Comparison of ENCODE assay signal across 1 cellular context in the genomic region with DNA sequence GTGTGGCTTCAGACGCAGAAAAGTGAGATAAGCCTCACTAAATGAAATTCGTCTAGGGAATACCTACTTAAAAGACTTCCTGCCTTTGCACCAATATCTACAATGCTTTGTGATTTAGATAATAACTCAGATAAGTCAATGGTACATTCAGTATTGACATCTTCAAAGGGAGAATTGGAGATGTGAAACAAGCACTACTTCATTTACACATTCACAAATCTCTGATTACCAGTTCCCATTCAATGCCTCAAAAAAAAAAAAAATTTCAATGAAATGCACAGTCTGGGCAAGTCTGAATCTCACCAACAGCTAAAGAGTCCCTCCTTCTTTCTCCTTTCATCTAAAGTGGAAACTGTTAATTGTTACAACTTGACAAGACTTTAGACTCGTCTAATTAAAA.
TF ChIP-seq lines count a peak whose summit lies in the region.

No MANE protein-coding gene starts in this region.

TF ChIP-seq in GM23338, 12 proteins besides CTCF, POLR2A, EP300 and RAD21 (continued from another document):
- TF ChIP-seq, protein P1, sequence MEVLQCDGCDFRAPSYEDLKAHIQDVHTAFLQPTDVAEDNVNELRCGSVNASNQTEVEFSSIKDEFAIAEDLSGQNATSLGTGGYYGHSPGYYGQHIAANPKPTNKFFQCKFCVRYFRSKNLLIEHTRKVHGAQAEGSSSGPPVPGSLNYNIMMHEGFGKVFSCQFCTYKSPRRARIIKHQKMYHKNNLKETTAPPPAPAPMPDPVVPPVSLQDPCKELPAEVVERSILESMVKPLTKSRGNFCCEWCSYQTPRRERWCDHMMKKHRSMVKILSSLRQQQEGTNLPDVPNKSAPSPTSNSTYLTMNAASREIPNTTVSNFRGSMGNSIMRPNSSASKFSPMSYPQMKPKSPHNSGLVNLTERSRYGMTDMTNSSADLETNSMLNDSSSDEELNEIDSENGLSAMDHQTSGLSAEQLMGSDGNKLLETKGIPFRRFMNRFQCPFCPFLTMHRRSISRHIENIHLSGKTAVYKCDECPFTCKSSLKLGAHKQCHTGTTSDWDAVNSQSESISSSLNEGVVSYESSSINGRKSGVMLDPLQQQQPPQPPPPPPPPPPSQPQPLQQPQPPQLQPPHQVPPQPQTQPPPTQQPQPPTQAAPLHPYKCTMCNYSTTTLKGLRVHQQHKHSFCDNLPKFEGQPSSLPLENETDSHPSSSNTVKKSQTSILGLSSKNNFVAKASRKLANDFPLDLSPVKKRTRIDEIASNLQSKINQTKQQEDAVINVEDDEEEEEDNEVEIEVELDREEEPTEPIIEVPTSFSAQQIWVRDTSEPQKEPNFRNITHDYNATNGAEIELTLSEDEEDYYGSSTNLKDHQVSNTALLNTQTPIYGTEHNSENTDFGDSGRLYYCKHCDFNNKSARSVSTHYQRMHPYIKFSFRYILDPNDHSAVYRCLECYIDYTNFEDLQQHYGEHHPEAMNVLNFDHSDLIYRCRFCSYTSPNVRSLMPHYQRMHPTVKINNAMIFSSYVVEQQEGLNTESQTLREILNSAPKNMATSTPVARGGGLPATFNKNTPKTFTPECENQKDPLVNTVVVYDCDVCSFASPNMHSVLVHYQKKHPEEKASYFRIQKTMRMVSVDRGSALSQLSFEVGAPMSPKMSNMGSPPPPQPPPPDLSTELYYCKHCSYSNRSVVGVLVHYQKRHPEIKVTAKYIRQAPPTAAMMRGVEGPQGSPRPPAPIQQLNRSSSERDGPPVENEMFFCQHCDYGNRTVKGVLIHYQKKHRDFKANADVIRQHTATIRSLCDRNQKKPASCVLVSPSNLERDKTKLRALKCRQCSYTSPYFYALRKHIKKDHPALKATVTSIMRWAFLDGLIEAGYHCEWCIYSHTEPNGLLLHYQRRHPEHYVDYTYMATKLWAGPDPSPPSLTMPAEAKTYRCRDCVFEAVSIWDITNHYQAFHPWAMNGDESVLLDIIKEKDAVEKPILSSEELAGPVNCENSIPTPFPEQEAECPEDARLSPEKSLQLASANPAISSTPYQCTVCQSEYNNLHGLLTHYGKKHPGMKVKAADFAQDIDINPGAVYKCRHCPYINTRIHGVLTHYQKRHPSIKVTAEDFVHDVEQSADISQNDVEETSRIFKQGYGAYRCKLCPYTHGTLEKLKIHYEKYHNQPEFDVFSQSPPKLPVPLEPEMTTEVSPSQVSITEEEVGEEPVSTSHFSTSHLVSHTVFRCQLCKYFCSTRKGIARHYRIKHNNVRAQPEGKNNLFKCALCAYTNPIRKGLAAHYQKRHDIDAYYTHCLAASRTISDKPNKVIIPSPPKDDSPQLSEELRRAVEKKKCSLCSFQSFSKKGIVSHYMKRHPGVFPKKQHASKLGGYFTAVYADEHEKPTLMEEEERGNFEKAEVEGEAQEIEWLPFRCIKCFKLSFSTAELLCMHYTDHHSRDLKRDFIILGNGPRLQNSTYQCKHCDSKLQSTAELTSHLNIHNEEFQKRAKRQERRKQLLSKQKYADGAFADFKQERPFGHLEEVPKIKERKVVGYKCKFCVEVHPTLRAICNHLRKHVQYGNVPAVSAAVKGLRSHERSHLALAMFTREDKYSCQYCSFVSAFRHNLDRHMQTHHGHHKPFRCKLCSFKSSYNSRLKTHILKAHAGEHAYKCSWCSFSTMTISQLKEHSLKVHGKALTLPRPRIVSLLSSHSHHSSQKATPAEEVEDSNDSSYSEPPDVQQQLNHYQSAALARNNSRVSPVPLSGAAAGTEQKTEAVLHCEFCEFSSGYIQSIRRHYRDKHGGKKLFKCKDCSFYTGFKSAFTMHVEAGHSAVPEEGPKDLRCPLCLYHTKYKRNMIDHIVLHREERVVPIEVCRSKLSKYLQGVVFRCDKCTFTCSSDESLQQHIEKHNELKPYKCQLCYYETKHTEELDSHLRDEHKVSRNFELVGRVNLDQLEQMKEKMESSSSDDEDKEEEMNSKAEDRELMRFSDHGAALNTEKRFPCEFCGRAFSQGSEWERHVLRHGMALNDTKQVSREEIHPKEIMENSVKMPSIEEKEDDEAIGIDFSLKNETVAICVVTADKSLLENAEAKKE (CRISPR knock-in tag; IDR thresholded peaks at IDR 0.05) = no peak
